ENCODE assay signal across 10 cellular contexts in the genomic region with DNA sequence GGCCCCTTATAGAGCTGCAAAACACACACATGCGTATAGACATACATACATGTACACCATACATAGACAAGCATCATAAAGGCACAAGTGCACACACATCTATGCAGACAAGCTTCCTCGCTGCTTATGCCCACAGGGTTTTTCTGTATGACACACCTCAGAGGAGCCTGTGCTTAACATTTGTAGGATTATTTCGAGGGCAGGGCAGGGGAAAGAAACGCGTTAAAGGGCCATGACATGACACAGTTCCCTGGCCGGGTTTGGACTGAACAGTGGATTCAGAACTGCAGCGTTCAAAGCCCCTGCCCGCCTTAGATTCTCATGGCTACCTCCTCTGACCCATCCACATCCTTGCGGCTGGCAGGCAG. TPM values are rescaled to one million over a fixed set of nuclear protein-coding genes. Genes with fewer than 3 reads are reported as not detected.
DNase-seq lines count a peak whose midpoint lies in the region; ATAC-seq, FAIRE-seq and TF ChIP-seq lines count a peak whose summit lies in the region.
"Had no signal": no experiment of that assay in that cellular context is flagged by ENCODE, and none has a peak within 500 bp of the region (broad histone marks: within the 10 kb centered on the region; RNA-seq: fewer than 3 reads in every experiment).

No MANE protein-coding gene starts in this region.

- H4K20me1 ChIP-seq in keratinocyte (ENCODE audit: control insufficient read depth, extremely low read depth, insufficient read depth, low read length) = no peaks in the 10 kb centered on the region

- H3K4me1 ChIP-seq in Caco-2 = peaks cover 11% of the 10 kb centered on the region; the same call in 1 of the 2 replicates
- H3K4me1 ChIP-seq in ascending aorta = peaks cover 21 to 27% of the 10 kb centered on the region in 2 donors
- H3K4me1 ChIP-seq in keratinocyte (ENCODE audit: control insufficient read depth, extremely low read depth, insufficient read depth, low read length) = peaks cover 27% of the 10 kb centered on the region
- peaks cover 27% of the 10 kb centered on the region for H3K4me1 ChIP-seq in skeletal muscle satellite cell (ENCODE audit: control insufficient read depth, insufficient read depth, low read length)

- peaks cover 51% of the 10 kb centered on the region for H3K36me3 Mint-ChIP-seq in Caco-2 (ENCODE audit: insufficient read depth, unreplicated experiment)

- H3K4me1 Mint-ChIP-seq in Caco-2 (ENCODE audit: low read depth, unreplicated experiment) = no peaks in the 10 kb centered on the region

- H3K36me3 ChIP-seq in Caco-2 (ENCODE audit: control insufficient read depth, insufficient read depth, low read length) = peaks cover 8% of the 10 kb centered on the region
- peaks cover 29 to 38% of the 10 kb centered on the region in 2 donors for H3K36me3 ChIP-seq in ascending aorta
- H3K36me3 ChIP-seq in keratinocyte (ENCODE audit: control insufficient read depth in 2 of 2, extremely low read depth in 1 of 2, insufficient read depth in 2 of 2, low read length in 2 of 2) = peaks cover 9 to 39% of the 10 kb centered on the region in 2 experiments
- peaks cover 64% of the 10 kb centered on the region for H3K36me3 ChIP-seq in skeletal muscle satellite cell (ENCODE audit: insufficient read depth, low read length)

- peak overlapping the region; percentile 59 for H2AFZ ChIP-seq in keratinocyte (ENCODE audit: control insufficient read depth, low read length)

- BruUV-seq in Caco-2 (replicated peaks; lab: Mats Ljungman, UMichigan) = no TSS peak

- H3K4me3 ChIP-seq in Caco-2 (ENCODE audit: low read depth, low read length) (no peak overlapping the region), ascending aorta (no peak overlapping the region), keratinocyte (ENCODE audit: control insufficient read depth in 2 of 3, extremely low read depth in 1 of 3, insufficient read depth in 2 of 3, low read depth in 1 of 3, low read length in 3 of 3) (peak overlapping the region in 1 of 3 experiments; percentile 24), skeletal muscle satellite cell (ENCODE audit: low read length) (peak overlapping the region; percentile 12)

- peak overlapping the region; percentile 81 for H3K27ac Mint-ChIP-seq in Caco-2 (ENCODE audit: unreplicated experiment)
- H3K27ac Mint-ChIP-seq: activated T-helper 1 cell treated with anti-CD3 and anti-CD28 coated beads, Interleukin-12 subunit alpha, Interleukin-12 subunit beta, Interleukin-2, Interleukin-4 antibody, amounts not matched to agents 30 ng/mL and 10 ng/mL and 1 ng/mL, durations not matched to agents 14 hours and 24 hours and 36 hours had no signal

- H3K27me3 Mint-ChIP-seq in Caco-2 (ENCODE audit: insufficient read depth, unreplicated experiment) = no peaks in the 10 kb centered on the region

- CTCF ChIA-PET in Caco-2 (lab: Charles Lee) = interaction anchor here (0.9 kb wide), 1 partner anchor 40 kb away, joined by 3 read pairs; no protein-coding TSS in a partner anchor

- no peaks in the 10 kb centered on the region for H3K9me1 ChIP-seq in keratinocyte (ENCODE audit: control insufficient read depth, extremely low read depth, insufficient read depth, low read length)

- no peaks in the 10 kb centered on the region for H3K9me3 Mint-ChIP-seq in Caco-2 (ENCODE audit: unreplicated experiment)
- H3K9me3 Mint-ChIP-seq: activated T-helper 1 cell treated with anti-CD3 and anti-CD28 coated beads, Interleukin-12 subunit alpha, Interleukin-12 subunit beta, Interleukin-2, Interleukin-4 antibody, amounts not matched to agents 30 ng/mL and 10 ng/mL and 1 ng/mL, durations not matched to agents 14 hours and 24 hours and 36 hours had no signal

- POLR2A ChIA-PET in Caco-2 (lab: Charles Lee) = interaction anchor here (0.6 kb wide), 1 partner anchor 14 kb away, joined by 3 read pairs; no protein-coding TSS in a partner anchor

- TF ChIP-seq CTCF in Caco-2 (IDR thresholded peaks at IDR 0.05; ENCODE audit: insufficient read depth in 1 of 2, low read depth in 1 of 2, low read length in 1 of 2, severe bottlenecking in 1 of 2, unreplicated experiment in 1 of 2) = no peak
- no peak for TF ChIP-seq CTCF in ascending aorta (IDR thresholded peaks at IDR 0.05)
- no peak for TF ChIP-seq CTCF in keratinocyte (optimal IDR thresholded peaks at IDR 0.05 in 1 of 3, IDR thresholded peaks at IDR 0.05 in 1 of 3, conservative IDR thresholded peaks at IDR 0.05 in 1 of 3; ENCODE audit: extremely low read depth in 1 of 3, insufficient read depth in 2 of 3, low read length in 3 of 3)

- intact Hi-C loops in Caco-2 (cut with micrococcal nuclease; ENCODE audit: unreplicated experiment) = no loop called here
- intact Hi-C loops in ascending aorta (cut with DNase I) = loop anchor here (1.0 kb wide), 3 partner anchors 10 to 44 kb away; no protein-coding TSS in a partner anchor

- H3K27ac ChIP-seq in ascending aorta = peak overlapping the region; percentile 93 to 94
- peak overlapping the region; percentile 96 for H3K27ac ChIP-seq in keratinocyte (ENCODE audit: control insufficient read depth, insufficient read depth, low read length)

- ATAC-seq in activated CD4-positive, CD25-positive, alpha-beta regulatory T cell treated with anti-CD3 and anti-CD28 coated beads, Interleukin-2, amount 50 U/mL, for 24 hours = no peak

- no peaks in the 10 kb centered on the region for H3K9me3 ChIP-seq in Caco-2
- no peaks in the 10 kb centered on the region for H3K9me3 ChIP-seq in ascending aorta
- H3K9me3 ChIP-seq in keratinocyte (ENCODE audit: control insufficient read depth, low read depth, low read length) = no peaks in the 10 kb centered on the region
- H3K9me3 ChIP-seq in skeletal muscle satellite cell (replicated peaks; ENCODE audit: low read length) = no peaks in the 10 kb centered on the region

- H3K27me3 ChIP-seq in Caco-2 (replicated peaks; ENCODE audit: control insufficient read depth, insufficient read depth, low read length) (no peaks in the 10 kb centered on the region), ascending aorta (no peaks in the 10 kb centered on the region), keratinocyte (ENCODE audit: control insufficient read depth, extremely low read depth, insufficient read depth, low read length) (no peaks in the 10 kb centered on the region), skeletal muscle satellite cell (ENCODE audit: control insufficient read depth, insufficient read depth, low read length) (no peaks in the 10 kb centered on the region)

- H3K4me2 ChIP-seq in keratinocyte (ENCODE audit: control insufficient read depth, extremely low read depth, insufficient read depth, low read depth, low read length) (peak overlapping the region; percentile 67), skeletal muscle satellite cell (ENCODE audit: low read length) (peak overlapping the region; percentile 66)

- H3K79me2 ChIP-seq in keratinocyte (ENCODE audit: control insufficient read depth, insufficient read depth, low read length) = peaks cover 12% of the 10 kb centered on the region

- dilution Hi-C loops in keratinocyte (cut with MboI; ENCODE audit: extremely low pct_ligation_motif_present, low sequenced_read_pairs) = no loop called here

- peak overlapping the region; percentile 81 for H3K9ac ChIP-seq in keratinocyte (ENCODE audit: control insufficient read depth, extremely low read depth, insufficient read depth, low read length)
- H3K9ac ChIP-seq in skeletal muscle satellite cell (ENCODE audit: low read depth, low read length) = peak overlapping the region; percentile 63

- no peak for DNase-seq in Caco-2
- DNase-seq in ascending aorta (ENCODE audit: low spot score in 2 of 2) = no peak
- peak; percentile 66 for DNase-seq in keratinocyte (ENCODE audit: low read depth, low spot score)
- no peak for DNase-seq in activated effector memory CD4-positive, alpha-beta T cell treated with Interleukin-2 at 50 U/mL for 16 hours
- no peak for DNase-seq in NCI-H1105 (lab: John Stamatoyannopoulos, UW)
- DNase-seq in GDM1 (lab: John Stamatoyannopoulos, UW) = no peak

- FAIRE-seq in keratinocyte (lab: Jason Lieb, UNC) = peak; percentile 99
- FAIRE-seq: colon had no signal

- H3K4me3 Mint-ChIP-seq in Caco-2 (ENCODE audit: unreplicated experiment) = no peak overlapping the region
- H3K4me3 Mint-ChIP-seq: activated T-helper 1 cell treated with anti-CD3 and anti-CD28 coated beads, Interleukin-12 subunit alpha, Interleukin-12 subunit beta, Interleukin-2, Interleukin-4 antibody, amounts not matched to agents 30 ng/mL and 10 ng/mL and 1 ng/mL, durations not matched to agents 14 hours and 24 hours and 36 hours had no signal

RNA-seq across cellular contexts. Expression of gene CHST3, which starts 44.9 kb away (rescaled TPM):
- total RNA-seq in Caco-2 (2022) (40.9 and 46.0 TPM in 2 replicates), ascending aorta (41.4 TPM)
- polyA plus RNA-seq in keratinocyte = 12.0 to 12.4 TPM (median 12.3 TPM) in 3 replicates
- polyA plus RNA-seq in keratinocyte (2011; ENCODE audit: low read depth) = 3.6 TPM
- polyA plus RNA-seq in keratinocyte (2011; cell fraction: cytosol; rRNA removed) = 7.5 and 7.8 TPM in 2 replicates
- polyA plus RNA-seq in keratinocyte (2011; cell fraction: nucleus; rRNA removed) = 29.9 and 32.6 TPM in 2 replicates
- 5.8 and 14.6 TPM in 2 replicates for polyA plus RNA-seq in keratinocyte (2012; ENCODE audit: low replicate concordance)
- 17.8 to 29.2 TPM (median 23.1 TPM) in 3 replicates for polyA minus RNA-seq in keratinocyte
- 13.4 TPM for polyA minus RNA-seq in keratinocyte (2011; cell fraction: cytosol; rRNA and poly(A)+ RNA removed)
- 34.8 and 43.4 TPM in 2 replicates for polyA minus RNA-seq in keratinocyte (2011; cell fraction: nucleus; rRNA and poly(A)+ RNA removed)
- total RNA-seq in skeletal muscle satellite cell (2012; rRNA removed) = 19.3 and 25.3 TPM in 2 replicates
